In genomic region chr6:51953246-51953645, GRCh38 we compare ENCODE assay signal across 20 cellular contexts.
DNase-seq lines count a peak whose midpoint lies in the region; ATAC-seq and TF ChIP-seq lines count a peak whose summit lies in the region.
"Had no signal": no experiment of that assay in that cellular context is flagged by ENCODE, and none has a peak within 500 bp of the region (broad histone marks: within the 10 kb centered on the region; RNA-seq: fewer than 3 reads in every experiment).

No MANE protein-coding gene starts in this region.

- intact Hi-C loops in esophagus muscularis mucosa (cut with DNase I) = no loop called here

- H3K36me3 ChIP-seq in esophagus muscularis mucosa = no peaks in the 10 kb centered on the region
- H3K36me3 ChIP-seq: BLaER1 treated with 17β-estradiol and CSF1 and Interleukin-3, amounts not matched to agents 10 nM and 100 nM had no signal

- H3K4me1 ChIP-seq in esophagus muscularis mucosa = no peaks in the 10 kb centered on the region
- H3K4me1 ChIP-seq: A549; BLaER1 treated with 17β-estradiol and CSF1 and Interleukin-3, amounts not matched to agents 10 nM and 100 nM; Caco-2 had no signal

- no peak overlapping the region for H3K4me3 ChIP-seq in esophagus muscularis mucosa
- H3K4me3 ChIP-seq: A549; BLaER1 treated with 17β-estradiol and CSF1 and Interleukin-3, amounts not matched to agents 10 nM and 100 nM; GM12878 had no signal

- ATAC-seq in GM18870 (IDR thresholded peaks at IDR 0.05; ENCODE audit: unreplicated experiment) (no peak), HG02763 (IDR thresholded peaks at IDR 0.05; ENCODE audit: unreplicated experiment) (no peak)
- ATAC-seq: A549; CD8-positive, alpha-beta T cell; GM12878 had no signal

- DNase-seq in NCI-H82 (lab: John Stamatoyannopoulos, UW) (peak; percentile 5), NCI-H82 treated with DMSO at 0.1 percent for 48 hours (lab: John Stamatoyannopoulos, UW; ENCODE audit: unreplicated experiment) (no peak), esophagus muscularis mucosa (ENCODE audit: extremely low spot score) (peak; percentile 47), kidney tubule cell (ENCODE audit: low spot score) (peak; percentile 17), germinal center (ENCODE audit: low spot score) (no peak)
- DNase-seq: AML-193; Caco-2; Calu3; CD4-positive, alpha-beta T cell; CD8-positive, alpha-beta T cell; DND-41; EL; GDM1 had no signal

- TF ChIP-seq EP300 in esophagus muscularis mucosa (IDR thresholded peaks at IDR 0.05) = no peak

- no peak for TF ChIP-seq POLR2A in esophagus muscularis mucosa (IDR thresholded peaks at IDR 0.05; ENCODE audit: low read depth)

- H3K27me3 ChIP-seq in esophagus muscularis mucosa = no peaks in the 10 kb centered on the region
- H3K27me3 ChIP-seq: BLaER1 treated with 17β-estradiol and CSF1 and Interleukin-3, amounts not matched to agents 10 nM and 100 nM had no signal

- no peak for TF ChIP-seq CTCF in esophagus muscularis mucosa (IDR thresholded peaks at IDR 0.05)

- no peak overlapping the region for H3K27ac ChIP-seq in esophagus muscularis mucosa (replicated peaks in 1 of 4)
- H3K27ac ChIP-seq: 22Rv1; A549; BLaER1 treated with 17β-estradiol and CSF1 and Interleukin-3, amounts not matched to agents 10 nM and 100 nM; C4-2B had no signal

- no peaks in the 10 kb centered on the region for H3K9me3 ChIP-seq in esophagus muscularis mucosa
- H3K9me3 ChIP-seq: A549; BLaER1 treated with 17β-estradiol and CSF1 and Interleukin-3, amounts not matched to agents 10 nM and 100 nM; Caco-2 had no signal

Comparison
In these comparisons a context has a peak if more than half of its experiments do, and no peak if none do; other contexts are left out.
1. DNase-seq: peak in NCI-H82 (single experiment), esophagus muscularis mucosa (single experiment) and kidney tubule cell (single experiment); none in NCI-H82 treated with DMSO at 0.1 percent for 48 hours (single experiment) and germinal center (single experiment).